ENCODE assay signal across 28 cellular contexts in the genomic region with DNA sequence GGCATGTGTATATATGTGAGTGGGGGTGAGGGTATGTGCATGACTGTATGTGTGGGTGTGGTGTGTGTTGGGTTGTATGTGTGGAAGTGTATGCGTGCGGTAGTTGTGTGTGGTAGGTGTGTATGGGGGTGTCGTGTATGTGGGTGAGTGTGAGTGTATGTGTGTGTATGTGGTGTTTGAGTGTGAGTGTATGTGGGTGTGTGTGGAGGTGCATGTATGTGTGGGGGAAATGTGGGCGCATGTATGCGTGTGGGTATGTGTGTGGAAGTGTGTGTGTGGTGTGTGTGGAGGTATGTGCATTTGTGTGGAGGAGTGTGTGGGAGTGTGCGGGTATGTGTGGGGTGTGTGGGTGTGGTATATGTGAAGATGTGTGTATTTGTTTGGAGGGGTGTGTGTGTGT.
"Had no signal": no experiment of that assay in that cellular context is flagged by ENCODE, and none has a peak within 500 bp of the region (broad histone marks: within the 10 kb centered on the region; RNA-seq: fewer than 3 reads in every experiment).

No MANE protein-coding gene starts in this region.

- ATAC-seq: esophagus mucosa; gastrocnemius medialis; left lobe of liver; mucosa of descending colon; stimulated activated naive B cell treated with anti-CD40 and anti-IgM and Interleukin-4, amounts not matched to agents 10 μg/mL and 1 μg/mL and 100 μg/mL, for 72 hours had no signal

- H3K27ac ChIP-seq: colonic mucosa, epithelial cell of prostate, gastrocnemius medialis, neural progenitor cell, prostate gland, right atrium auricular region, skin epidermis, spleen, thoracic aorta, tibial nerve had no signal

- H3K36me3 ChIP-seq: colonic mucosa, gastrocnemius medialis, neural progenitor cell, prostate gland, right atrium auricular region, spleen, thoracic aorta, tibial nerve had no signal

- H3K4me1 ChIP-seq: colonic mucosa, neural progenitor cell, prostate gland, right atrium auricular region, spleen, tibial nerve had no signal

- FAIRE-seq: kidney had no signal

- H3K27me3 Mint-ChIP-seq: dendritic cell treated with granulocyte-macrophage colony-stimulating factor and Interleukin-4, amounts not matched to agents 40 ng/mL and 50 ng/mL, for 4 days; stimulated activated naive B cell treated with anti-CD40 and anti-IgM and Interleukin-4, amounts not matched to agents 10 μg/mL and 1 μg/mL and 100 μg/mL, for 72 hours; stimulated activated naive CD8-positive, alpha-beta T cell treated with anti-CD3 and anti-CD28 coated beads, Interleukin-15, Interleukin-2, amounts not matched to agents 100 ng/mL and 50 ng/mL, for 24 hours had no signal

- H3K4me3 ChIP-seq: colonic mucosa, gastrocnemius medialis, lung, mucosa of descending colon, neural progenitor cell, prostate gland, right atrium auricular region, skin epidermis, spleen, thoracic aorta, tibial nerve had no signal

- H3K4me2 ChIP-seq: neural progenitor cell had no signal

- H3K4me3 Mint-ChIP-seq: dendritic cell treated with granulocyte-macrophage colony-stimulating factor and Interleukin-4, amounts not matched to agents 40 ng/mL and 50 ng/mL, for 4 days; endodermal cell; mesothelial cell of epicardium; naive B cell; nephron; neural progenitor cell; stimulated activated naive B cell treated with anti-CD40 and anti-IgM and Interleukin-4, amounts not matched to agents 10 μg/mL and 1 μg/mL and 100 μg/mL, for 72 hours; stimulated activated naive CD8-positive, alpha-beta T cell treated with anti-CD3 and anti-CD28 coated beads, Interleukin-15, Interleukin-2, amounts not matched to agents 100 ng/mL and 50 ng/mL, for 24 hours had no signal

- H3K9me3 ChIP-seq: colonic mucosa, gastrocnemius medialis, mucosa of descending colon, prostate gland, right atrium auricular region, spleen, thoracic aorta, tibial nerve had no signal

- H3K9me3 Mint-ChIP-seq: endodermal cell, neural progenitor cell had no signal

- H3K36me3 Mint-ChIP-seq: mesothelial cell of epicardium; naive B cell; neural progenitor cell; stimulated activated naive B cell treated with anti-CD40 and anti-IgM and Interleukin-4, amounts not matched to agents 10 μg/mL and 1 μg/mL and 100 μg/mL, for 72 hours had no signal

- H3K4me1 Mint-ChIP-seq: naive B cell; nephron; neural progenitor cell; stimulated activated naive B cell treated with anti-CD40 and anti-IgM and Interleukin-4, amounts not matched to agents 10 μg/mL and 1 μg/mL and 100 μg/mL, for 72 hours had no signal

- H3K27ac Mint-ChIP-seq: dendritic cell treated with granulocyte-macrophage colony-stimulating factor and Interleukin-4, amounts not matched to agents 40 ng/mL and 50 ng/mL, for 4 days; endodermal cell; mesothelial cell of epicardium; naive B cell; nephron; neural progenitor cell; stimulated activated naive B cell treated with anti-CD40 and anti-IgM and Interleukin-4, amounts not matched to agents 10 μg/mL and 1 μg/mL and 100 μg/mL, for 72 hours; stimulated activated naive CD8-positive, alpha-beta T cell treated with anti-CD3 and anti-CD28 coated beads, Interleukin-15, Interleukin-2, amounts not matched to agents 100 ng/mL and 50 ng/mL, for 24 hours had no signal

- H3K27me3 ChIP-seq: colonic mucosa, gastrocnemius medialis, neural progenitor cell, right atrium auricular region, spleen, tibial nerve had no signal

- H3K9ac ChIP-seq: neural progenitor cell had no signal

- DNase-seq: colonic mucosa; effector CD8-positive, alpha-beta T cell; endodermal cell; foreskin fibroblast; gastrocnemius medialis; head of caudate nucleus; kidney; mesenchymal stem cell; mucosa of descending colon; naive B cell; nucleus accumbens; spleen; stimulated activated CD4-positive, alpha-beta T cell treated with anti-CD3 and anti-CD28 coated beads, Interleukin-4, amount 100 ng/mL, for 4 hours; stimulated activated naive B cell treated with anti-CD40 and anti-IgM and Interleukin-4, amounts not matched to agents 10 μg/mL and 1 μg/mL and 100 μg/mL, for 72 hours had no signal
